9 cellular contexts compared by ENCODE assay signal in the genomic region with DNA sequence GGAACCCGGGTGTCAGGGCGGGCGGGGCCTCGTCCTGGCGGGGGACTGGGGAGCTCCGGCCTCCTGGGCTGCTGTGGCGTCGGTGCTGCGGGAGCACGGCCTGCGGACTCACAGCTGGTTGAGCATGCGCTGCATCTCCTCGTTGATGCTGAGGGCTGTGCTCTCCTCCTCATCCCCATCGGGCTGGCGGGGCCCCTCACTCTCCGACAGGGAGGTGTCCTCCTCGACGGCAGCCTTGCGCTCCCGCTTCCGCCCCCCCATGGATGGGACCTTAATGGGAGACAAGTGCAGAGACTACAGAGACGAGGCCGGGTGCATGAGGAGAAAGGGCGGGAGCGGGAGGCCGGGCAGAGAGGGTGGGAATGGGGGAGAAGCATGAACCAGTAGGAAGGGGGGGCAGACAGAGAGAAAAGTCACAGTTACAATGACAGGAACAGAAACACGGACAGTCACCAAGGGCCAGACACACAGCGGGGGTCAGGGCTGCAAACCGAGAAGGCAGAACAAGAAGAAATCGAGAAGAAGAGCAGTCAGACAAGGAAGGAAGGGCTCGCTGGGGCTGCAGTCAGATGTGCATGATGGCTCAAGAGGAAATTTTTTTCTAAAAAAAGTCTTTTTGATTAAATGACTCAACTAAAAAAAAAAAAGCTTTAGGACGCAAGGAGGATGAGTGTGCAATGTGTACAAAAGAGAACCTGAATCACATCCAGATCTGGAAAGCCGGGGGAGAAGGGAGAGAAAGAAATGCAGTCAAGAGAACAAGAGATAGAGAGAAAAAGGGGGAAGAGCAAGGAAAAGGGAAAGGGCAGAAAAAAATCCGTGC. TPM values are rescaled to one million over a fixed set of nuclear protein-coding genes. Genes with fewer than 3 reads are reported as not detected.
DNase-seq lines count a peak whose midpoint lies in the region; ATAC-seq and TF ChIP-seq lines count a peak whose summit lies in the region.
"Had no signal": no experiment of that assay in that cellular context is flagged by ENCODE, and none has a peak within 500 bp of the region (broad histone marks: within the 10 kb centered on the region; RNA-seq: fewer than 3 reads in every experiment).

No MANE protein-coding gene starts in this region.

- no TSS peak for BruUV-seq in A673 (replicated peaks; lab: Mats Ljungman, UMichigan)

- H3K9me3 Mint-ChIP-seq in nephron, result no peaks in the 10 kb centered on the region

- no peaks in the 10 kb centered on the region for H3K27me3 ChIP-seq in A673 (replicated peaks; ENCODE audit: insufficient read depth, low read depth, low read length, poor library complexity)
- H3K27me3 ChIP-seq: pancreas had no signal

- H3K27ac ChIP-seq in A673 (ENCODE audit: low read depth, low read length, poor library complexity, severe bottlenecking), result peak overlapping the region; percentile 16

- H3K4me1 ChIP-seq in A673 (ENCODE audit: insufficient read depth, low read length, poor library complexity, severe bottlenecking), result peaks cover 24% of the 10 kb centered on the region

- H3K27ac Mint-ChIP-seq in nephron, result peak overlapping the region; percentile 73 to 98 (median 95)

- POLR2A ChIA-PET in A673 (lab: Charles Lee; ENCODE audit: low non-redundant PET), result no interaction called here

- H3K4me3 Mint-ChIP-seq in nephron, result peak overlapping the region in 2 of 3 experiments; percentile 0 to 12

- peaks cover 68% of the 10 kb centered on the region for H3K4me1 Mint-ChIP-seq in nephron

- TF ChIP-seq CTCF in A673 (conservative IDR thresholded peaks at IDR 0.05; ENCODE audit: low read depth, low read length) (no peak), nephron (IDR thresholded peaks at IDR 0.05; ENCODE audit: unreplicated experiment in 3 of 3) (no peak)

- no peak overlapping the region for H3K4me3 ChIP-seq in A673 (ENCODE audit: low read depth, low read length, poor library complexity, severe bottlenecking)
- H3K4me3 ChIP-seq: pancreas had no signal

- no peak for ATAC-seq in GM21367 (IDR thresholded peaks at IDR 0.05; ENCODE audit: unreplicated experiment)

- peaks cover 17% of the 10 kb centered on the region for H3K36me3 ChIP-seq in A673 (ENCODE audit: insufficient read depth, low read length, poor library complexity, severe bottlenecking)

- intact Hi-C loops in A673 (cut with micrococcal nuclease; ENCODE audit: unreplicated experiment), result no loop called here

- no peaks in the 10 kb centered on the region for H3K9me3 ChIP-seq in A673 (ENCODE audit: low read depth, low read length, poor library complexity, severe bottlenecking)
- H3K9me3 ChIP-seq: pancreas had no signal

- DNase-seq in A673 (ENCODE audit: low spot score), result no peak
- peak; percentile 33 to 54 for DNase-seq in NOMO-1 (lab: John Stamatoyannopoulos, UW; ENCODE audit: unreplicated experiment in 2 of 2)
- peak; percentile 75 for DNase-seq in dedifferentiated amniotic fluid mesenchymal stem cell (ENCODE audit: extremely low spot score)
- DNase-seq in erythroblast (lab: John Stamatoyannopoulos, UW), result no peak
- no peak for DNase-seq in NCI-H146 (lab: John Stamatoyannopoulos, UW)
- DNase-seq in glomerular visceral epithelial cell (ENCODE audit: extremely low spot score), result no peak
- DNase-seq: pancreas had no signal

- CTCF ChIA-PET in A673 (lab: Charles Lee), result interaction anchor here (1.2 kb wide), 1 partner anchor 10 kb away, joined by 4 read pairs; no protein-coding TSS in a partner anchor

- no peaks in the 10 kb centered on the region for H3K27me3 Mint-ChIP-seq in nephron (ENCODE audit: low read depth)

- H3K36me3 Mint-ChIP-seq in nephron (ENCODE audit: low read depth), result peaks cover 32% of the 10 kb centered on the region

- TF ChIP-seq POLR2A in erythroblast (IDR thresholded peaks at IDR 0.05; ENCODE audit: low read length), result no peak

RNA-seq across cellular contexts. Expression of a gene that starts 7.1 kb away (rescaled TPM):
- 16.0 and 16.9 TPM in 2 replicates for total RNA-seq in A673 (2021)

RNA-seq across cellular contexts. Expression of a gene that starts 14.4 kb away (rescaled TPM):
- 5,579 and 5,657 TPM in 2 replicates for total RNA-seq in A673 (2021)

RNA-seq across cellular contexts. Expression of a gene that starts 19.3 kb away (rescaled TPM):
- 131 and 177 TPM in 2 replicates for total RNA-seq in A673 (2021)

RNA-seq across cellular contexts. Expression of a gene that starts 54.9 kb away (rescaled TPM):
- total RNA-seq in A673 (2021), result 125 and 128 TPM in 2 replicates

RNA-seq across cellular contexts. Expression of a gene that starts 55.7 kb away (rescaled TPM):
- 378 and 401 TPM in 2 replicates for total RNA-seq in A673 (2021)

Comparison
In these comparisons a context has a peak if more than half of its experiments do, and no peak if none do; other contexts are left out.
1. DNase-seq: peak in NOMO-1 (2 of 2) and dedifferentiated amniotic fluid mesenchymal stem cell (single experiment); none in A673 (single experiment), erythroblast (0 of 2), NCI-H146 (single experiment) and glomerular visceral epithelial cell (single experiment).